In the genomic region with DNA sequence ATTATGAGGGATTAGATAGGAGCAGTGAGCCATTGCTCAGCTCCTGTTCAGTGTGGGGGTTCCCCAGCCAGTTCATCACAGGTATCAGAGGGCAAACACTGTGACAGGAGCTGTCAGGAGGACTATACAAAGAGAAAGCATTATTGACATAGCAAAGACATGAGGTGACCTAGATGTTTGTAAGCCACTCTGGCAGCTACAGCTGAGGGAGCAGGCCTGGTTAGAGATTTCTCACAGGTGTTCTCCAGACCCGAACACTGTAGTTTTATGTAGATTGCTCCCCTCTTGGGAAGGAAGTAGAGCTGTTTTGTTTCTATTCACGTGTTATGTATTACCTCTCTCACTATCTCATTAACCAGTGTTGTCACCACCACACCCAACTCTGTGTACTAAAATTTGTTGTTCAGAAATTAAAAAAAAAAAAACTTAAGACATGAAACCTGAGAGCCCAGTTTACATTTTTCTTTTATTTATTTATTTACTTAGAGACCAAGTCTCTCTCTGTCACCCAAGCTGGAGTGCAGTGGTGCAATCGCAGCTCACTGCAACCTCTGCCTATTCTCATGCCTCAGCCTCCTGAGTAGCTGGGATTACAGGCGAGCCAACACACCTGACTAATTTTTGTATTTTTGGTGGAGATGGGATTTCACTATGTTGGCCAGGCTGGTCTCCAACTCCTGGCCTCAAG, we compare ENCODE assay signal across 8 cellular contexts.
A peak's percentile ranks its signal among the peaks of the same experiment; 100 is the strongest.
DNase-seq lines count a peak whose midpoint lies in the region; ATAC-seq and TF ChIP-seq lines count a peak whose summit lies in the region.

No MANE protein-coding gene starts in this region.

- intact Hi-C loops in right cardiac atrium (cut with DNase I), result loop anchor here in 1 of 4 donors (10.0 kb wide), 1 partner anchor 57 kb away; no protein-coding TSS in a partner anchor

- H3K27ac ChIP-seq in right cardiac atrium (ENCODE audit: low read length), result no peak overlapping the region

- CTCF ChIA-PET in HEK293T (lab: Yijun Ruan, JAX), result interaction anchor here (0.5 to 0.6 kb wide), 2 partner anchors 87 to 100 kb away, joined by 4 to 10 read pairs; no protein-coding TSS in a partner anchor

- POLR2A ChIA-PET in HEK293T (lab: Yijun Ruan, JAX), result no interaction called here

- peak overlapping the region; percentile 27 for H3K27ac Mint-ChIP-seq in neural crest cell (ENCODE audit: unreplicated experiment)

- H3K27me3 Mint-ChIP-seq in neural crest cell (ENCODE audit: low read depth), result no peaks in the 10 kb centered on the region

- WGBS in right cardiac atrium, result 80% methylated on average over 4 of the region's 4 CpGs

- no peaks in the 10 kb centered on the region for H3K9me3 ChIP-seq in right cardiac atrium (ENCODE audit: control insufficient read depth, low read length)

- no peaks in the 10 kb centered on the region for H3K9me3 Mint-ChIP-seq in neural crest cell

- ATAC-seq in GM18508 (IDR thresholded peaks at IDR 0.05; ENCODE audit: insufficient read depth, unreplicated experiment) (peak; percentile 70), HG02759 (IDR thresholded peaks at IDR 0.05; ENCODE audit: unreplicated experiment) (peak; percentile 85), right cardiac atrium (no peak)

- no peaks in the 10 kb centered on the region for H3K4me1 ChIP-seq in right cardiac atrium (ENCODE audit: control insufficient read depth, insufficient read depth, low read length)

- DNase-seq in NCI-H526 (lab: John Stamatoyannopoulos, UW) (peak; percentile 19 to 24), neural crest cell (ENCODE audit: low read depth, low spot score) (no peak), HEK293T (ENCODE audit: extremely low spot score) (no peak), right cardiac atrium (no peak), ecto neural progenitor cell (ENCODE audit: low spot score) (no peak)
- DNase-seq in activated naive CD4-positive, alpha-beta T cell treated with anti-CD3 and anti-CD28 coated beads, Interleukin-2, amount 50 U/mL, for 16 hours, result peak; percentile 43

- H3K4me1 Mint-ChIP-seq in neural crest cell, result no peaks in the 10 kb centered on the region

- TF ChIP-seq CTCF in neural crest cell (conservative IDR thresholded peaks at IDR 0.05), result no peak

- H3K36me3 Mint-ChIP-seq in neural crest cell (ENCODE audit: low read depth), result peaks cover 2% of the 10 kb centered on the region

- H3K4me3 ChIP-seq in right cardiac atrium (ENCODE audit: low read length), result no peak overlapping the region

- no peaks in the 10 kb centered on the region for H3K27me3 ChIP-seq in right cardiac atrium (ENCODE audit: control insufficient read depth, insufficient read depth)

- H3K4me3 Mint-ChIP-seq in neural crest cell, result no peak overlapping the region

TF ChIP-seq in HEK293T, 16 proteins besides CTCF, POLR2A, EP300 and RAD21:
- TF ChIP-seq SP1 (IDR thresholded peaks at IDR 0.05) (no peak), LEF1 (IDR thresholded peaks at IDR 0.05; ENCODE audit: borderline replicate concordance) (no peak), L3MBTL2 (conservative IDR thresholded peaks at IDR 0.05) (no peak), FOXK2 (IDR thresholded peaks at IDR 0.05) (no peak), ELF4 (IDR thresholded peaks at IDR 0.05) (no peak), SUZ12 (IDR thresholded peaks at IDR 0.05) (no peak), ARNT (IDR thresholded peaks at IDR 0.05) (no peak), FOXM1 (IDR thresholded peaks at IDR 0.05; ENCODE audit: borderline replicate concordance) (no peak), FOXA1 (IDR thresholded peaks at IDR 0.05) (no peak), ZNF384 (IDR thresholded peaks at IDR 0.05) (no peak), CTBP1 (IDR thresholded peaks at IDR 0.05; ENCODE audit: borderline replicate concordance) (no peak)
- TF ChIP-seq, protein P1, sequence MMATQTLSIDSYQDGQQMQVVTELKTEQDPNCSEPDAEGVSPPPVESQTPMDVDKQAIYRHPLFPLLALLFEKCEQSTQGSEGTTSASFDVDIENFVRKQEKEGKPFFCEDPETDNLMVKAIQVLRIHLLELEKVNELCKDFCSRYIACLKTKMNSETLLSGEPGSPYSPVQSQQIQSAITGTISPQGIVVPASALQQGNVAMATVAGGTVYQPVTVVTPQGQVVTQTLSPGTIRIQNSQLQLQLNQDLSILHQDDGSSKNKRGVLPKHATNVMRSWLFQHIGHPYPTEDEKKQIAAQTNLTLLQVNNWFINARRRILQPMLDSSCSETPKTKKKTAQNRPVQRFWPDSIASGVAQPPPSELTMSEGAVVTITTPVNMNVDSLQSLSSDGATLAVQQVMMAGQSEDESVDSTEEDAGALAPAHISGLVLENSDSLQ (IDR thresholded peaks at IDR 0.05), result no peak

Comparison
In these comparisons a context has a peak if more than half of its experiments do, and no peak if none do; other contexts are left out.
1. ATAC-seq: peak in GM18508 (single experiment) and HG02759 (single experiment); none in right cardiac atrium (0 of 2).
2. DNase-seq: peak in NCI-H526 (2 of 2) and activated naive CD4-positive, alpha-beta T cell treated with anti-CD3 and anti-CD28 coated beads, Interleukin-2, amount 50 U/mL, for 16 hours (single experiment); none in neural crest cell (single experiment), HEK293T (single experiment), right cardiac atrium (0 of 3) and ecto neural progenitor cell (single experiment).